In genomic region chr4:176999943-177000543, GRCh38 we compare ENCODE assay signal across 1 cellular context.
TF ChIP-seq lines count a peak whose summit lies in the region.

No MANE protein-coding gene starts in this region.

TF ChIP-seq in GM23338, 12 proteins besides CTCF, POLR2A, EP300 and RAD21 (continued from another document):
- TF ChIP-seq ZNF462 (CRISPR knock-in tag; IDR thresholded peaks at IDR 0.05) (no peak), EZH2phosphoT487 (IDR thresholded peaks at IDR 0.05; ENCODE audit: unreplicated experiment) (no peak), ZNF114 (CRISPR knock-in tag; IDR thresholded peaks at IDR 0.05) (no peak), ETS1 (IDR thresholded peaks at IDR 0.05) (no peak), REST (IDR thresholded peaks at IDR 0.05; ENCODE audit: unreplicated experiment) (no peak), NANOG (IDR thresholded peaks at IDR 0.05; ENCODE audit: borderline replicate concordance) (no peak), JUNB (IDR thresholded peaks at IDR 0.05; ENCODE audit: unreplicated experiment) (no peak), EZH2 (IDR thresholded peaks at IDR 0.05; ENCODE audit: low read depth, unreplicated experiment) (no peak), CREB1 (CRISPR knock-in tag; IDR thresholded peaks at IDR 0.05; ENCODE audit: low read depth) (no peak)
